Comparison of ENCODE assay signal across 1 cellular context in genomic region chr9:14279671-14280070, GRCh38.
TF ChIP-seq lines count a peak whose summit lies in the region.

No MANE protein-coding gene starts in this region.

TF ChIP-seq in IMR-90, 13 proteins besides CTCF, POLR2A, EP300 and RAD21:
- TF ChIP-seq ELK1 (IDR thresholded peaks at IDR 0.05; ENCODE audit: borderline replicate concordance, low read depth, low read length) (no peak), RCOR1 (IDR thresholded peaks at IDR 0.05; ENCODE audit: insufficient replicate concordance, low read length) (no peak), MAFK (IDR thresholded peaks at IDR 0.05; ENCODE audit: low read depth, low read length) (no peak), FOS (IDR thresholded peaks at IDR 0.05; ENCODE audit: low read depth, low read length) (no peak), MXI1 (IDR thresholded peaks at IDR 0.05; ENCODE audit: borderline replicate concordance, low read depth, low read length) (no peak), USF2 (IDR thresholded peaks at IDR 0.05; ENCODE audit: low read depth, low read length) (no peak), CHD1 (IDR thresholded peaks at IDR 0.05; ENCODE audit: low read depth, low read length) (no peak), RFX5 (IDR thresholded peaks at IDR 0.05; ENCODE audit: low read depth, low read length) (no peak), MAZ (IDR thresholded peaks at IDR 0.05; ENCODE audit: borderline replicate concordance, low read depth, low read length) (no peak), CEBPB (IDR thresholded peaks at IDR 0.05; ENCODE audit: low read depth, low read length) (no peak), BHLHE40 (IDR thresholded peaks at IDR 0.05; ENCODE audit: low read depth, low read length) (no peak), SMC3 (IDR thresholded peaks at IDR 0.05; ENCODE audit: low read depth, low read length) (no peak)
